In the genomic region with DNA sequence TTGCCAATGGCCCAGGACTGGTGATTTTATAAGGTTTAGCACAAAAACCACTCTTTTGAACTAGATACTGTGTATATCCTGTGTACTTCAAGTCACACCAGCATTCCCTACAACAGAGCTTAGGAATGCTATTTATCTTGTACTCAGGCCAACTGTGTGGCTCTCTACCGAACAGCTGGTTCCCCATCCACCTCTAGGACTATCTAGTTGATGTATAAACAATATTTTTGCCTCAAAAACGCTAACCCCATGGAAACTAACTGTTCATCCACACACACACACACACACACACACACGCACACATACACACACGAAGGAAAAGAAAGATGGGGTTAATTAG, we compare ENCODE assay signal across 16 cellular contexts. TPM values are rescaled to one million over a fixed set of nuclear protein-coding genes. Genes with fewer than 3 reads are reported as not detected.
DNase-seq lines count a peak whose midpoint lies in the region; ATAC-seq and TF ChIP-seq lines count a peak whose summit lies in the region.
"Had no signal": no experiment of that assay in that cellular context is flagged by ENCODE, and none has a peak within 500 bp of the region (broad histone marks: within the 10 kb centered on the region; RNA-seq: fewer than 3 reads in every experiment).

No MANE protein-coding gene starts in this region.

- DNase-seq in activated naive CD8-positive, alpha-beta T cell treated with anti-CD3 and anti-CD28 coated beads, Interleukin-2, amount 10 ng/mL, durations not matched to agents 7 days and 5 days: no peak
- no peak for DNase-seq in activated naive CD8-positive, alpha-beta T cell treated with anti-CD3 and anti-CD28 coated beads, Interleukin-2, amount 50 U/mL, for 24 hours
- DNase-seq in cardiac fibroblast (ENCODE audit: low read depth in 2 of 2): peak; percentile 73 to 76
- peak; percentile 27 for DNase-seq in kidney glomerular epithelial cell (lab: John Stamatoyannopoulos, UW)
- DNase-seq in smooth muscle cell of the brain vasculature (ENCODE audit: low read depth, low spot score): peak; percentile 60
- DNase-seq in vagina (ENCODE audit: extremely low spot score in 2 of 2): no peak
- DNase-seq in activated CD4-positive, alpha-beta T cell treated with anti-CD3 and anti-CD28 coated beads for 4 hours: no peak
- no peak for DNase-seq in stimulated activated CD4-positive, alpha-beta T cell treated with anti-CD3 and anti-CD28 coated beads, Interleukin-15, amount 100 ng/mL, for 24 hours
- DNase-seq: activated CD4-positive, alpha-beta T cell treated with anti-CD3 and anti-CD28 coated beads, Interleukin-2, amount 10 ng/mL, durations not matched to agents 7 days and 5 days; activated effector memory CD4-positive, alpha-beta T cell treated with Interleukin-2 at 50 U/mL for 16 hours; DMS53; kidney; stimulated activated CD8-positive, alpha-beta memory T cell treated with anti-CD3 and anti-CD28 coated beads, Interleukin-4, amount 100 ng/mL, for 48 hours had no signal

- H3K9me3 ChIP-seq in vagina: no peaks in the 10 kb centered on the region

- H3K27me3 ChIP-seq in vagina: no peaks in the 10 kb centered on the region

- TF ChIP-seq CTCF in cardiac fibroblast (IDR thresholded peaks at IDR 0.05; ENCODE audit: low read depth, low read length) (no peak), vagina (IDR thresholded peaks at IDR 0.05) (no peak)

- intact Hi-C loops in vagina (cut with DNase I): no loop called here

- no peak overlapping the region for H3K4me3 Mint-ChIP-seq in activated naive CD8-positive, alpha-beta T cell treated with anti-CD3 and anti-CD28 coated beads, Interleukin-2, amount 10 ng/mL, durations not matched to agents 7 days and 5 days
- H3K4me3 Mint-ChIP-seq in activated naive CD8-positive, alpha-beta T cell treated with anti-CD3 and anti-CD28 coated beads, Interleukin-2, amount 50 U/mL, for 24 hours: no peak overlapping the region
- H3K4me3 Mint-ChIP-seq: activated CD4-positive, alpha-beta T cell treated with anti-CD3 and anti-CD28 coated beads, Interleukin-2, amount 10 ng/mL, durations not matched to agents 7 days and 5 days; neural crest cell; type B pancreatic cell had no signal

- peaks cover 20% of the 10 kb centered on the region for H3K4me1 Mint-ChIP-seq in activated naive CD8-positive, alpha-beta T cell treated with anti-CD3 and anti-CD28 coated beads, Interleukin-2, amount 10 ng/mL, durations not matched to agents 7 days and 5 days
- peaks cover 20% of the 10 kb centered on the region for H3K4me1 Mint-ChIP-seq in activated naive CD8-positive, alpha-beta T cell treated with anti-CD3 and anti-CD28 coated beads, Interleukin-2, amount 50 U/mL, for 24 hours

- no peak for ATAC-seq in activated naive CD8-positive, alpha-beta T cell treated with anti-CD3 and anti-CD28 coated beads, Interleukin-2, amount 10 ng/mL, durations not matched to agents 7 days and 5 days (ENCODE audit: low read depth)
- no peak for ATAC-seq in activated naive CD8-positive, alpha-beta T cell treated with anti-CD3 and anti-CD28 coated beads, Interleukin-2, amount 50 U/mL, for 24 hours
- ATAC-seq: esophagus mucosa had no signal

- no peaks in the 10 kb centered on the region for H3K36me3 ChIP-seq in vagina

- H3K27ac ChIP-seq in vagina: no peak overlapping the region

- no peaks in the 10 kb centered on the region for H3K27me3 Mint-ChIP-seq in activated naive CD8-positive, alpha-beta T cell treated with anti-CD3 and anti-CD28 coated beads, Interleukin-2, amount 10 ng/mL, durations not matched to agents 7 days and 5 days
- H3K27me3 Mint-ChIP-seq in activated naive CD8-positive, alpha-beta T cell treated with anti-CD3 and anti-CD28 coated beads, Interleukin-2, amount 50 U/mL, for 24 hours: no peaks in the 10 kb centered on the region
- H3K27me3 Mint-ChIP-seq: activated CD4-positive, alpha-beta T cell treated with anti-CD3 and anti-CD28 coated beads, Interleukin-2, amount 10 ng/mL, durations not matched to agents 7 days and 5 days; type B pancreatic cell had no signal

- POLR2A ChIA-PET in activated naive CD8-positive, alpha-beta T cell treated with anti-CD3 and anti-CD28 coated beads, Interleukin-2, amount 10 ng/mL, durations not matched to agents 7 days and 5 days (lab: Charles Lee): interaction anchor here (0.9 kb wide), 1 partner anchor 12 kb away, joined by 3 read pairs; no protein-coding TSS in a partner anchor

- H3K27ac Mint-ChIP-seq in activated naive CD8-positive, alpha-beta T cell treated with anti-CD3 and anti-CD28 coated beads, Interleukin-2, amount 10 ng/mL, durations not matched to agents 7 days and 5 days: peak overlapping the region; percentile 25
- H3K27ac Mint-ChIP-seq in activated naive CD8-positive, alpha-beta T cell treated with anti-CD3 and anti-CD28 coated beads, Interleukin-2, amount 50 U/mL, for 24 hours: no peak overlapping the region
- H3K27ac Mint-ChIP-seq: activated CD4-positive, alpha-beta T cell treated with anti-CD3 and anti-CD28 coated beads, Interleukin-2, amount 10 ng/mL, durations not matched to agents 7 days and 5 days; type B pancreatic cell had no signal

- TF ChIP-seq POLR2A in vagina (IDR thresholded peaks at IDR 0.05): no peak

- H3K4me3 ChIP-seq in cardiac fibroblast (replicated peaks in 1 of 2; ENCODE audit: low read depth in 2 of 2, low read length in 2 of 2) (no peak overlapping the region), vagina (no peak overlapping the region)

- peaks cover 18% of the 10 kb centered on the region for H3K36me3 Mint-ChIP-seq in activated naive CD8-positive, alpha-beta T cell treated with anti-CD3 and anti-CD28 coated beads, Interleukin-2, amount 10 ng/mL, durations not matched to agents 7 days and 5 days
- H3K36me3 Mint-ChIP-seq in activated naive CD8-positive, alpha-beta T cell treated with anti-CD3 and anti-CD28 coated beads, Interleukin-2, amount 50 U/mL, for 24 hours (ENCODE audit: low read depth): peaks cover 4% of the 10 kb centered on the region

- peaks cover 13% of the 10 kb centered on the region for H3K4me1 ChIP-seq in vagina

- H3K9me3 Mint-ChIP-seq in activated naive CD8-positive, alpha-beta T cell treated with anti-CD3 and anti-CD28 coated beads, Interleukin-2, amount 10 ng/mL, durations not matched to agents 7 days and 5 days: no peaks in the 10 kb centered on the region
- H3K9me3 Mint-ChIP-seq in activated naive CD8-positive, alpha-beta T cell treated with anti-CD3 and anti-CD28 coated beads, Interleukin-2, amount 50 U/mL, for 24 hours: no peaks in the 10 kb centered on the region
- H3K9me3 Mint-ChIP-seq: activated CD4-positive, alpha-beta T cell treated with anti-CD3 and anti-CD28 coated beads, Interleukin-2, amount 10 ng/mL, durations not matched to agents 7 days and 5 days; neural crest cell; type B pancreatic cell had no signal

RNA-seq across cellular contexts. Expression of a gene that starts 28.7 kb away (rescaled TPM):
- under 1 TPM; 0.17 to 0.31 TPM for total RNA-seq in activated naive CD8-positive, alpha-beta T cell treated with anti-CD3 and anti-CD28 coated beads, Interleukin-2, amount 10 ng/mL, durations not matched to agents 7 days and 5 days
- total RNA-seq in vagina: 0.25 TPM

RNA-seq across cellular contexts. Expression of a gene that starts 41.0 kb away (rescaled TPM):
- 100 to 1,000 TPM; 200 to 211 TPM for total RNA-seq in activated naive CD8-positive, alpha-beta T cell treated with anti-CD3 and anti-CD28 coated beads, Interleukin-2, amount 10 ng/mL, durations not matched to agents 7 days and 5 days
- total RNA-seq in vagina: 57.2 TPM

Comparison
In these comparisons a context has a peak if more than half of its experiments do, and no peak if none do; other contexts are left out.
1. DNase-seq: peak in cardiac fibroblast (2 of 2), kidney glomerular epithelial cell (single experiment) and smooth muscle cell of the brain vasculature (single experiment); none in activated naive CD8-positive, alpha-beta T cell treated with anti-CD3 and anti-CD28 coated beads, Interleukin-2, amount 10 ng/mL, durations not matched to agents 7 days and 5 days (single experiment), activated naive CD8-positive, alpha-beta T cell treated with anti-CD3 and anti-CD28 coated beads, Interleukin-2, amount 50 U/mL, for 24 hours (single experiment), vagina (0 of 2), activated CD4-positive, alpha-beta T cell treated with anti-CD3 and anti-CD28 coated beads for 4 hours (0 of 2) and stimulated activated CD4-positive, alpha-beta T cell treated with anti-CD3 and anti-CD28 coated beads, Interleukin-15, amount 100 ng/mL, for 24 hours (single experiment).